Comparison of ENCODE assay signal across 8 cellular contexts in the genomic region with DNA sequence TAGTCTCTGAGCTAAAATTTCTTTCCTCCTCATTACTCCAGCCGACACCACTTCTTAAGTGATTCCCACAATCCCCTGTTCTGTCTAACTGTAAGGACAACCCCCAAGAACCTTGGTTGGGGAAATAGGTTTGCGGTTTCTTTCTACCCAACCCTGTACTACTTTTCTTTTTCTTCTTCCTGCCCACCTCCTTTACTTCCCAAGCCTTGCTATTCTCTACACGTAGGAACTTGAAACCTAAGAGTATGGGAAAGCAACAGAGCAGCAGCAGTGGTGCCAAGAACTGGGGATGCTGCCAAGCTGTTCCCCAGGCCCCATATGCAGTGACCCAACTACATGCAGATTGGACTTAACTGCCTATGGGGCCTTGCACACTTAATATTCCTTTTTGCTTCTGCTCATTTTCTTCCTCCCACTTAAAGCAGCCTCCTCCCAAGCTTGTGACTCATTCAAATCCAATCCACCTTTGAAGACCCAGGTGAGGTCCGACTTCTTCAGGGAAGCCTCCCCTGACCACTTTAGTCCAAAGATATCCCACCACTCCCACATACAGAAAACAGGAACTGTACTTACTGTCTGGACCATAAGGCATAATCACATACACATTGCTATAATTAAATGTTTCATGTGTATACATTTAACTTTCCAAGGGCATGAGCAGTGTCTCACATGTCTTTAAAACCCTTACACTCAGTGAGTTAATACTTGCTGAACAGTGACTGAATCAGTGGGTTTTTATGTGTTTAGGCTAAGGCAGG. TPM values are rescaled to one million over a fixed set of nuclear protein-coding genes. Genes with fewer than 3 reads are reported as not detected.
DNase-seq lines count a peak whose midpoint lies in the region; ATAC-seq and TF ChIP-seq lines count a peak whose summit lies in the region.

No MANE protein-coding gene starts in this region.

- H3K9ac ChIP-seq in subcutaneous abdominal adipose tissue (ENCODE audit: low read length in 5 of 5): peak overlapping the region in 3 of 5 donors; percentile 22 to 64 (median 61)

- CTCF ChIA-PET in T-cell (lab: Charles Lee): interaction anchor here in 1 of 2 donors (0.8 kb wide), 1 partner anchor 1536 kb away, joined by 3 read pairs; the partner anchor contains the start of gene RRAGB

- no peaks in the 10 kb centered on the region for H3K9me3 ChIP-seq in subcutaneous abdominal adipose tissue (ENCODE audit: control insufficient read depth in 5 of 5, low read length in 5 of 5)

- H3K27ac ChIP-seq in foreskin keratinocyte: peak overlapping the region; percentile 38
- no peak overlapping the region for H3K27ac ChIP-seq in subcutaneous abdominal adipose tissue (ENCODE audit: low read depth, low read length)

- H3K4me3 Mint-ChIP-seq in activated CD4-positive, alpha-beta T cell treated with anti-CD3 and anti-CD28 coated beads, Interleukin-2, amount 10 ng/mL, durations not matched to agents 24 days and 14 days: peak overlapping the region; percentile 88
- H3K4me3 Mint-ChIP-seq in T-cell: peak overlapping the region; percentile 77 to 80 (median 78)

- DNase-seq in activated CD4-positive, alpha-beta T cell treated with anti-CD3 and anti-CD28 coated beads, Interleukin-2, amount 10 ng/mL, durations not matched to agents 24 days and 14 days: no peak
- DNase-seq in activated CD4-positive, alpha-beta T cell treated with anti-CD3 and anti-CD28 coated beads for 1 hour: no peak
- DNase-seq in T-cell: no peak
- DNase-seq in foreskin keratinocyte: peak in 1 of 2 donors; percentile 66
- DNase-seq in activated CD4-positive, CD25-positive, alpha-beta regulatory T cell (lab: John Stamatoyannopoulos, UW): no peak
- no peak for DNase-seq in NCI-H2196 (lab: John Stamatoyannopoulos, UW; ENCODE audit: unreplicated experiment)

- no peaks in the 10 kb centered on the region for H3K27me3 Mint-ChIP-seq in activated CD4-positive, alpha-beta T cell treated with anti-CD3 and anti-CD28 coated beads, Interleukin-2, amount 10 ng/mL, durations not matched to agents 24 days and 14 days
- H3K27me3 Mint-ChIP-seq in T-cell: peaks cover 0 to 10% of the 10 kb centered on the region in 2 donors

- H3K4me1 ChIP-seq in foreskin keratinocyte (peaks cover 24% of the 10 kb centered on the region), subcutaneous abdominal adipose tissue (ENCODE audit: control insufficient read depth in 5 of 5, insufficient read depth in 5 of 5, low read length in 5 of 5) (peaks cover 0 to 32% (median 22%) of the 10 kb centered on the region in 5 donors)

- H3K4me1 Mint-ChIP-seq in activated CD4-positive, alpha-beta T cell treated with anti-CD3 and anti-CD28 coated beads, Interleukin-2, amount 10 ng/mL, durations not matched to agents 24 days and 14 days: peaks cover 49% of the 10 kb centered on the region
- peaks cover 56 to 58% (median 57%) of the 10 kb centered on the region in 3 donors for H3K4me1 Mint-ChIP-seq in T-cell

- intact Hi-C loops in activated CD4-positive, alpha-beta T cell treated with anti-CD3 and anti-CD28 coated beads, Interleukin-2, amount 10 ng/mL, durations not matched to agents 24 days and 14 days (cut with micrococcal nuclease): no loop called here

- H3K4me3 ChIP-seq in subcutaneous abdominal adipose tissue (ENCODE audit: low read depth in 1 of 5, low read length in 5 of 5): peak overlapping the region; percentile 60 to 79 (median 72)

- H3K9me3 Mint-ChIP-seq in activated CD4-positive, alpha-beta T cell treated with anti-CD3 and anti-CD28 coated beads, Interleukin-2, amount 10 ng/mL, durations not matched to agents 24 days and 14 days: no peaks in the 10 kb centered on the region
- no peaks in the 10 kb centered on the region for H3K9me3 Mint-ChIP-seq in T-cell

- no peaks in the 10 kb centered on the region for H3K27me3 ChIP-seq in foreskin keratinocyte
- peaks cover 0 to 6% (median 3%) of the 10 kb centered on the region in 5 donors for H3K27me3 ChIP-seq in subcutaneous abdominal adipose tissue (ENCODE audit: control insufficient read depth in 5 of 5, insufficient read depth in 4 of 5, low read length in 5 of 5)

- no peak for TF ChIP-seq CTCF in foreskin keratinocyte (conservative IDR thresholded peaks at IDR 0.05)

- peaks cover 40% of the 10 kb centered on the region for H3K36me3 Mint-ChIP-seq in activated CD4-positive, alpha-beta T cell treated with anti-CD3 and anti-CD28 coated beads, Interleukin-2, amount 10 ng/mL, durations not matched to agents 24 days and 14 days (ENCODE audit: low read depth)
- H3K36me3 Mint-ChIP-seq in T-cell: peaks cover 28% of the 10 kb centered on the region

- no peak for ATAC-seq in T-cell (replicated peaks in 1 of 4)
- ATAC-seq in foreskin keratinocyte: peak; percentile 12
- ATAC-seq in GM21367 (IDR thresholded peaks at IDR 0.05; ENCODE audit: unreplicated experiment): no peak

- POLR2A ChIA-PET in T-cell (lab: Charles Lee): interaction anchor here in 1 of 2 donors (0.6 kb wide), 1 partner anchor 25 kb away, joined by 7 read pairs; no protein-coding TSS in a partner anchor

- H3K27ac Mint-ChIP-seq in activated CD4-positive, alpha-beta T cell treated with anti-CD3 and anti-CD28 coated beads, Interleukin-2, amount 10 ng/mL, durations not matched to agents 24 days and 14 days: peak overlapping the region; percentile 89
- peak overlapping the region; percentile 37 to 80 for H3K27ac Mint-ChIP-seq in T-cell

- peaks cover 0 to 3% (median 0%) of the 10 kb centered on the region in 5 donors for H3K36me3 ChIP-seq in subcutaneous abdominal adipose tissue (ENCODE audit: control insufficient read depth in 5 of 5, insufficient read depth in 5 of 5, low read length in 5 of 5)

RNA-seq across cellular contexts. Expression of gene FAM120C, which starts 1.7 kb away (rescaled TPM):
- total RNA-seq in activated CD4-positive, alpha-beta T cell treated with anti-CD3 and anti-CD28 coated beads, Interleukin-2, amount 10 ng/mL, durations not matched to agents 24 days and 14 days: 10.8 and 11.4 TPM in 2 replicates
- total RNA-seq in T-cell (10 to 100 TPM; 14.9 to 23.0 (median 19.5) TPM), foreskin keratinocyte (4.3 and 4.4 TPM in 2 replicates)
- polyA plus RNA-seq in foreskin keratinocyte: 1.9 and 2.0 TPM in 2 replicates
